Comparison of ENCODE assay signal across 18 cellular contexts in the genomic region with DNA sequence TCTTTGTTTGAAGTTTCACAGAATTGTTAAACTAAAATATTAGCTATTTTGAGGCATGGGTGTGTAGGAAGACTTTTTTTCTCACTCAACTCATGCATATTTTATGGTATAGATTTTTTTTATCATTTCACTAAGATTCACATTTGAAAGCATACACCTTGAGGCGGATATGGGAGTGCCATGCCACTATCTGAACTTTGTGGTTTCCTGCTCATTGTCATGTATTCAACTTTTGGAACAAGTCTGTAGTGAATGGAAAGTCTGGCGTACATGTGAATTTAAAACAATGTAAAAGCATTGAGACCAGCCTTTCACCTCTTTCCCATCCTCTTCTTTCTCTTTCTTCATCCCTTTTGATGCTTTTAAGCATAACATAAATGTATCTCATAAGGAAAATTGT.
DNase-seq lines count a peak whose midpoint lies in the region; ATAC-seq and TF ChIP-seq lines count a peak whose summit lies in the region.
"Had no signal": no experiment of that assay in that cellular context is flagged by ENCODE, and none has a peak within 500 bp of the region (broad histone marks: within the 10 kb centered on the region; RNA-seq: fewer than 3 reads in every experiment).

No MANE protein-coding gene starts in this region.

- peak; percentile 41 for DNase-seq in GM06990 (ENCODE audit: extremely low read depth, insufficient read length)
- peak; percentile 3 for DNase-seq in KBM-7
- DNase-seq in PC-3 = peak; percentile 37
- DNase-seq in NCI-H526 treated with DMSO at 0.1 percent for 48 hours (lab: John Stamatoyannopoulos, UW) = no peak
- DNase-seq in foreskin keratinocyte = no peak
- no peak for DNase-seq in mammary epithelial cell
- DNase-seq: Caco-2; CD4-positive, CD25-positive, alpha-beta regulatory T cell; CD8-positive, alpha-beta T cell; DMS153; DND-41; GOT3; HFFc6 had no signal

- H3K4me1 ChIP-seq in PC-3 (ENCODE audit: insufficient read depth, low read length) (peaks cover 6% of the 10 kb centered on the region), foreskin keratinocyte (no peaks in the 10 kb centered on the region), mammary epithelial cell (ENCODE audit: insufficient read depth, low read length) (no peaks in the 10 kb centered on the region)
- H3K4me1 ChIP-seq: BLaER1, Caco-2 had no signal

- BruUV-seq in PC-3 (replicated peaks; lab: Mats Ljungman, UMichigan) (no TSS peak), mammary epithelial cell (replicated peaks; lab: Mats Ljungman, UMichigan) (no TSS peak)

- H3K36me3 ChIP-seq in GM06990 (ENCODE audit: control insufficient read depth, insufficient read depth, low read length) (no peaks in the 10 kb centered on the region), PC-3 (ENCODE audit: low read depth, low read length) (no peaks in the 10 kb centered on the region), mammary epithelial cell (ENCODE audit: insufficient read depth, low read length) (no peaks in the 10 kb centered on the region)
- H3K36me3 ChIP-seq: BLaER1, HAP-1 had no signal

- no peak overlapping the region for H3K9ac ChIP-seq in PC-3 (ENCODE audit: low read length)
- no peak overlapping the region for H3K9ac ChIP-seq in mammary epithelial cell (ENCODE audit: insufficient read depth, low read length)
- H3K9ac ChIP-seq: BLaER1 had no signal

- intact Hi-C loops in PC-3 (cut with micrococcal nuclease) = no loop called here
- intact Hi-C loops in mammary epithelial cell (cut with micrococcal nuclease) = no loop called here

- H3K79me2 ChIP-seq in PC-3 (ENCODE audit: low read length) (no peaks in the 10 kb centered on the region), mammary epithelial cell (ENCODE audit: insufficient read depth, low read length) (no peaks in the 10 kb centered on the region)

- H3K27ac ChIP-seq in PC-3 (ENCODE audit: low read length) (no peak overlapping the region), foreskin keratinocyte (no peak overlapping the region), mammary epithelial cell (ENCODE audit: insufficient read depth, low read depth, low read length) (no peak overlapping the region)
- H3K27ac ChIP-seq: 22Rv1, BLaER1, C4-2B had no signal

- in situ Hi-C loops in KBM-7 (cut with MboI; ENCODE audit: low pct_unique_long_range_greater_than_20kb, low sequenced_read_pairs) (no loop called here), mammary epithelial cell (cut with MboI; ENCODE audit: low sequenced_read_pairs in 2 of 2) (no loop called here)

- ATAC-seq in PC-3 (no peak), foreskin keratinocyte (no peak)
- ATAC-seq: CD8-positive, alpha-beta T cell; GM12878 had no signal

- dilution Hi-C loops in mammary epithelial cell (cut with HindIII; ENCODE audit: low sequenced_read_pairs) = no loop called here

- H2AFZ ChIP-seq in PC-3 (ENCODE audit: low read length) (no peak overlapping the region), mammary epithelial cell (ENCODE audit: low read depth, low read length) (no peak overlapping the region)

- no peak for TF ChIP-seq CTCF in GM06990 (IDR thresholded peaks at IDR 0.05; ENCODE audit: insufficient read depth, low read length, poor library complexity, severe bottlenecking)
- TF ChIP-seq CTCF in PC-3 (conservative IDR thresholded peaks at IDR 0.05; ENCODE audit: low read depth, low read length) = no peak
- TF ChIP-seq CTCF in foreskin keratinocyte (conservative IDR thresholded peaks at IDR 0.05) = no peak
- TF ChIP-seq CTCF in mammary epithelial cell (conservative IDR thresholded peaks at IDR 0.05 in 1 of 2, IDR thresholded peaks at IDR 0.05 in 1 of 2; ENCODE audit: extremely low read depth in 1 of 2, insufficient read depth in 1 of 2, low read depth in 1 of 2, low read length in 2 of 2) = no peak

- no peak overlapping the region for H3K4me3 ChIP-seq in GM06990 (replicated peaks; ENCODE audit: low read depth, low read length)
- no peak overlapping the region for H3K4me3 ChIP-seq in PC-3 (ENCODE audit: low read length)
- no peak overlapping the region for H3K4me3 ChIP-seq in mammary epithelial cell (replicated peaks in 1 of 3; ENCODE audit: insufficient read depth in 1 of 3, low read depth in 2 of 3, low read length in 3 of 3)
- H3K4me3 ChIP-seq: BLaER1, GM12878, HAP-1 had no signal

- POLR2A ChIA-PET in PC-3 (lab: Charles Lee; ENCODE audit: unreplicated experiment) = no interaction called here

- H3K9me2 ChIP-seq in PC-3 (replicated peaks; ENCODE audit: low read length) = no peaks in the 10 kb centered on the region

- H3K9me3 ChIP-seq in PC-3 (ENCODE audit: low read length) = no peaks in the 10 kb centered on the region
- H3K9me3 ChIP-seq in mammary epithelial cell (replicated peaks; ENCODE audit: insufficient read depth, low read length) = no peaks in the 10 kb centered on the region
- H3K9me3 ChIP-seq: BLaER1, Caco-2, HAP-1 had no signal

- no peak overlapping the region for H3K4me2 ChIP-seq in PC-3 (ENCODE audit: low read length)
- H3K4me2 ChIP-seq in mammary epithelial cell (ENCODE audit: insufficient read depth, low read depth, low read length) = no peak overlapping the region
- H3K4me2 ChIP-seq: BLaER1 had no signal

- H4K20me1 ChIP-seq in PC-3 (ENCODE audit: low read length) (no peaks in the 10 kb centered on the region), mammary epithelial cell (ENCODE audit: insufficient read depth, low read length) (no peaks in the 10 kb centered on the region)
- H4K20me1 ChIP-seq: BLaER1 had no signal

- 92% methylated on average over 2 of the region's 2 CpGs for WGBS in mammary epithelial cell (ENCODE audit: low coverage, missing lambda C conversion rate)

- CTCF ChIA-PET in PC-3 (lab: Charles Lee) (no interaction called here), mammary epithelial cell (lab: Charles Lee; ENCODE audit: low non-redundant PET) (no interaction called here)

- H3K27me3 ChIP-seq in GM06990 (replicated peaks; ENCODE audit: control insufficient read depth, insufficient read depth, low read length) (no peaks in the 10 kb centered on the region), PC-3 (ENCODE audit: low read length) (no peaks in the 10 kb centered on the region), foreskin keratinocyte (no peaks in the 10 kb centered on the region), mammary epithelial cell (ENCODE audit: insufficient read depth, low read length) (no peaks in the 10 kb centered on the region)
- H3K27me3 ChIP-seq: BLaER1 had no signal

- no peaks in the 10 kb centered on the region for H3F3A ChIP-seq in PC-3 (ENCODE audit: low read length, unreplicated experiment)

Comparison
In these comparisons a context has a peak if more than half of its experiments do, and no peak if none do; other contexts are left out.
1. DNase-seq: peak in GM06990 (single experiment), KBM-7 (single experiment) and PC-3 (single experiment); none in NCI-H526 treated with DMSO at 0.1 percent for 48 hours (single experiment), foreskin keratinocyte (0 of 2) and mammary epithelial cell (single experiment).